8 cellular contexts compared by ENCODE assay signal in genomic region chr4:186669159-186669720, GRCh38. TPM values are rescaled to one million over a fixed set of nuclear protein-coding genes. Genes with fewer than 3 reads are reported as not detected.
DNase-seq lines count a peak whose midpoint lies in the region; ATAC-seq, FAIRE-seq and TF ChIP-seq lines count a peak whose summit lies in the region.
"Had no signal": no experiment of that assay in that cellular context is flagged by ENCODE, and none has a peak within 500 bp of the region (broad histone marks: within the 10 kb centered on the region; RNA-seq: fewer than 3 reads in every experiment).

No MANE protein-coding gene starts in this region.

- FAIRE-seq in GM12892 (lab: Jason Lieb, UNC): no peak

- CTCF ChIA-PET in WTC11 (lab: Charles Lee): interaction anchor here (0.8 to 1.5 kb wide), 5 partner anchors 17 to 82 kb away, joined by 3 to 4 read pairs (median 3); partner anchors contain the start of gene FAT1

- H3K4me1 ChIP-seq in HUES48 (ENCODE audit: control insufficient read depth, insufficient read depth, low read length) (peaks cover 39% of the 10 kb centered on the region), left ventricle myocardium inferior (peaks cover 49% of the 10 kb centered on the region)

- ATAC-seq in WTC11: peak; percentile 93

- H3K4me3 Mint-ChIP-seq in WTC11: peak overlapping the region; percentile 61
- H3K4me3 Mint-ChIP-seq: memory B cell had no signal

- POLR2A ChIA-PET in WTC11 (lab: Charles Lee): no interaction called here

- peaks cover 7% of the 10 kb centered on the region; the same call in 1 of the 2 replicates for H3K36me3 ChIP-seq in HUES48 (ENCODE audit: control insufficient read depth, insufficient read depth, low read length)
- no peaks in the 10 kb centered on the region for H3K36me3 ChIP-seq in left ventricle myocardium inferior

- H3K36me3 Mint-ChIP-seq in WTC11: peaks cover 17% of the 10 kb centered on the region
- H3K36me3 Mint-ChIP-seq: memory B cell had no signal

- H3K27ac ChIP-seq in HUES48 (ENCODE audit: low read depth, low read length) (peak overlapping the region; percentile 50), left ventricle myocardium inferior (replicated peaks) (peak overlapping the region; percentile 21)

- no peaks in the 10 kb centered on the region for H3K27me3 Mint-ChIP-seq in WTC11 (ENCODE audit: low read depth)
- H3K27me3 Mint-ChIP-seq: memory B cell had no signal

- H3K27ac Mint-ChIP-seq in WTC11: peak overlapping the region; percentile 89
- H3K27ac Mint-ChIP-seq: memory B cell had no signal

- H3K4me3 ChIP-seq in HUES48 (ENCODE audit: low read depth, low read length) (peak overlapping the region; percentile 42), left ventricle myocardium inferior (peak overlapping the region; percentile 9)

- TF ChIP-seq CTCF in WTC11 (IDR thresholded peaks at IDR 0.05) (no peak), left ventricle myocardium inferior (IDR thresholded peaks at IDR 0.05; ENCODE audit: borderline replicate concordance) (peak; percentile 65)

- peak overlapping the region; percentile 34; the same call in 1 of the 2 replicates for H3K9ac ChIP-seq in HUES48 (ENCODE audit: low read depth, low read length)

- H3K27me3 ChIP-seq in HUES48 (ENCODE audit: control insufficient read depth, insufficient read depth, low read length): no peaks in the 10 kb centered on the region
- H3K27me3 ChIP-seq in left ventricle myocardium inferior (ENCODE audit: low read depth): no peaks in the 10 kb centered on the region

- peak; percentile 61 for DNase-seq in WTC11 (ENCODE audit: low spot score)
- no peak for DNase-seq in left ventricle myocardium inferior
- peak; percentile 56 for DNase-seq in stromal cell of bone marrow (ENCODE audit: low read depth)
- no peak for DNase-seq in activated naive CD4-positive, alpha-beta T cell treated with anti-CD3 and anti-CD28 coated beads, Interleukin-2, amount 50 U/mL, for 16 hours
- DNase-seq in GM12892 (ENCODE audit: insufficient read length): no peak
- DNase-seq in effector CD4-positive, alpha-beta T cell: no peak

- no peak for TF ChIP-seq POLR2A in GM12892 (IDR thresholded peaks at IDR 0.05; ENCODE audit: low read depth, low read length)

- intact Hi-C loops in left ventricle myocardium inferior (cut with micrococcal nuclease): no loop called here

- peaks cover 51% of the 10 kb centered on the region for H3K4me1 Mint-ChIP-seq in WTC11
- H3K4me1 Mint-ChIP-seq: memory B cell had no signal

- H3K9me3 Mint-ChIP-seq in WTC11: peaks cover 3% of the 10 kb centered on the region; the same call in 1 of the 2 replicates
- H3K9me3 Mint-ChIP-seq: memory B cell had no signal

- H3K9me3 ChIP-seq in HUES48 (ENCODE audit: control insufficient read depth, insufficient read depth, low read length): no peaks in the 10 kb centered on the region
- no peaks in the 10 kb centered on the region for H3K9me3 ChIP-seq in left ventricle myocardium inferior (replicated peaks)

TF ChIP-seq in WTC11, 78 proteins besides CTCF, POLR2A, EP300 and RAD21:
- TF ChIP-seq SP1 (CRISPR knock-in tag; conservative IDR thresholded peaks at IDR 0.05) (0 out of 2 replicates have a peak, but pooled peaks have one; percentile 18), FOXP1 (CRISPR knock-in tag; IDR thresholded peaks at IDR 0.05; ENCODE audit: borderline replicate concordance) (0 out of 2 replicates have a peak, but pooled peaks have one; percentile 41), TCF7 (CRISPR knock-in tag; IDR thresholded peaks at IDR 0.05; ENCODE audit: low read depth) (no peak), ZBTB21 (CRISPR knock-in tag; IDR thresholded peaks at IDR 0.05; ENCODE audit: borderline replicate concordance) (peak; percentile 75; the same call in 1 of the 2 replicates), ATF3 (CRISPR knock-in tag; conservative IDR thresholded peaks at IDR 0.05) (no peak), ZNF671 (CRISPR knock-in tag; IDR thresholded peaks at IDR 0.05) (no peak), ZNF232 (CRISPR knock-in tag; IDR thresholded peaks at IDR 0.05) (no peak), ETV6 (CRISPR knock-in tag; IDR thresholded peaks at IDR 0.05) (0 out of 2 replicates have a peak, but pooled peaks have one; percentile 53), FOXK1 (CRISPR knock-in tag; IDR thresholded peaks at IDR 0.05) (peak; percentile 61; the same call in 1 of the 2 replicates)
- TF ChIP-seq, protein P1, sequence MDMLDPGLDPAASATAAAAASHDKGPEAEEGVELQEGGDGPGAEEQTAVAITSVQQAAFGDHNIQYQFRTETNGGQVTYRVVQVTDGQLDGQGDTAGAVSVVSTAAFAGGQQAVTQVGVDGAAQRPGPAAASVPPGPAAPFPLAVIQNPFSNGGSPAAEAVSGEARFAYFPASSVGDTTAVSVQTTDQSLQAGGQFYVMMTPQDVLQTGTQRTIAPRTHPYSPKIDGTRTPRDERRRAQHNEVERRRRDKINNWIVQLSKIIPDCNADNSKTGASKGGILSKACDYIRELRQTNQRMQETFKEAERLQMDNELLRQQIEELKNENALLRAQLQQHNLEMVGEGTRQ (CRISPR knock-in tag; IDR thresholded peaks at IDR 0.05): no peak
- TF ChIP-seq, protein P2, sequence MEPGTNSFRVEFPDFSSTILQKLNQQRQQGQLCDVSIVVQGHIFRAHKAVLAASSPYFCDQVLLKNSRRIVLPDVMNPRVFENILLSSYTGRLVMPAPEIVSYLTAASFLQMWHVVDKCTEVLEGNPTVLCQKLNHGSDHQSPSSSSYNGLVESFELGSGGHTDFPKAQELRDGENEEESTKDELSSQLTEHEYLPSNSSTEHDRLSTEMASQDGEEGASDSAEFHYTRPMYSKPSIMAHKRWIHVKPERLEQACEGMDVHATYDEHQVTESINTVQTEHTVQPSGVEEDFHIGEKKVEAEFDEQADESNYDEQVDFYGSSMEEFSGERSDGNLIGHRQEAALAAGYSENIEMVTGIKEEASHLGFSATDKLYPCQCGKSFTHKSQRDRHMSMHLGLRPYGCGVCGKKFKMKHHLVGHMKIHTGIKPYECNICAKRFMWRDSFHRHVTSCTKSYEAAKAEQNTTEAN (CRISPR knock-in tag; IDR thresholded peaks at IDR 0.05): no peak
- TF ChIP-seq, protein P3, sequence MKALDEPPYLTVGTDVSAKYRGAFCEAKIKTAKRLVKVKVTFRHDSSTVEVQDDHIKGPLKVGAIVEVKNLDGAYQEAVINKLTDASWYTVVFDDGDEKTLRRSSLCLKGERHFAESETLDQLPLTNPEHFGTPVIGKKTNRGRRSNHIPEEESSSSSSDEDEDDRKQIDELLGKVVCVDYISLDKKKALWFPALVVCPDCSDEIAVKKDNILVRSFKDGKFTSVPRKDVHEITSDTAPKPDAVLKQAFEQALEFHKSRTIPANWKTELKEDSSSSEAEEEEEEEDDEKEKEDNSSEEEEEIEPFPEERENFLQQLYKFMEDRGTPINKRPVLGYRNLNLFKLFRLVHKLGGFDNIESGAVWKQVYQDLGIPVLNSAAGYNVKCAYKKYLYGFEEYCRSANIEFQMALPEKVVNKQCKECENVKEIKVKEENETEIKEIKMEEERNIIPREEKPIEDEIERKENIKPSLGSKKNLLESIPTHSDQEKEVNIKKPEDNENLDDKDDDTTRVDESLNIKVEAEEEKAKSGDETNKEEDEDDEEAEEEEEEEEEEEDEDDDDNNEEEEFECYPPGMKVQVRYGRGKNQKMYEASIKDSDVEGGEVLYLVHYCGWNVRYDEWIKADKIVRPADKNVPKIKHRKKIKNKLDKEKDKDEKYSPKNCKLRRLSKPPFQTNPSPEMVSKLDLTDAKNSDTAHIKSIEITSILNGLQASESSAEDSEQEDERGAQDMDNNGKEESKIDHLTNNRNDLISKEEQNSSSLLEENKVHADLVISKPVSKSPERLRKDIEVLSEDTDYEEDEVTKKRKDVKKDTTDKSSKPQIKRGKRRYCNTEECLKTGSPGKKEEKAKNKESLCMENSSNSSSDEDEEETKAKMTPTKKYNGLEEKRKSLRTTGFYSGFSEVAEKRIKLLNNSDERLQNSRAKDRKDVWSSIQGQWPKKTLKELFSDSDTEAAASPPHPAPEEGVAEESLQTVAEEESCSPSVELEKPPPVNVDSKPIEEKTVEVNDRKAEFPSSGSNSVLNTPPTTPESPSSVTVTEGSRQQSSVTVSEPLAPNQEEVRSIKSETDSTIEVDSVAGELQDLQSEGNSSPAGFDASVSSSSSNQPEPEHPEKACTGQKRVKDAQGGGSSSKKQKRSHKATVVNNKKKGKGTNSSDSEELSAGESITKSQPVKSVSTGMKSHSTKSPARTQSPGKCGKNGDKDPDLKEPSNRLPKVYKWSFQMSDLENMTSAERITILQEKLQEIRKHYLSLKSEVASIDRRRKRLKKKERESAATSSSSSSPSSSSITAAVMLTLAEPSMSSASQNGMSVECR (CRISPR knock-in tag; IDR thresholded peaks at IDR 0.05; ENCODE audit: borderline replicate concordance): no peak
- TF ChIP-seq, protein P4, sequence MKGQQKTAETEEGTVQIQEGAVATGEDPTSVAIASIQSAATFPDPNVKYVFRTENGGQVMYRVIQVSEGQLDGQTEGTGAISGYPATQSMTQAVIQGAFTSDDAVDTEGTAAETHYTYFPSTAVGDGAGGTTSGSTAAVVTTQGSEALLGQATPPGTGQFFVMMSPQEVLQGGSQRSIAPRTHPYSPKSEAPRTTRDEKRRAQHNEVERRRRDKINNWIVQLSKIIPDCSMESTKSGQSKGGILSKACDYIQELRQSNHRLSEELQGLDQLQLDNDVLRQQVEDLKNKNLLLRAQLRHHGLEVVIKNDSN (CRISPR knock-in tag; IDR thresholded peaks at IDR 0.05): no peak
TF ChIP-seq in WTC11: peak in this region for 5.

RNA-seq across cellular contexts. Expression of gene FAT1, which starts 54.4 kb away (rescaled TPM):
- total RNA-seq in WTC11 (2021) (155 to 172 TPM (median 162 TPM) in 3 replicates), left ventricle myocardium inferior (59.1 TPM)
- polyA plus RNA-seq in GM12892 (2012; ENCODE audit: missing spikeins): 0.02 TPM

Comparison
In these comparisons a context has a peak if more than half of its experiments do, and no peak if none do; other contexts are left out.
1. DNase-seq: peak in WTC11 (single experiment) and stromal cell of bone marrow (single experiment); none in left ventricle myocardium inferior (single experiment), activated naive CD4-positive, alpha-beta T cell treated with anti-CD3 and anti-CD28 coated beads, Interleukin-2, amount 50 U/mL, for 16 hours (single experiment), GM12892 (single experiment) and effector CD4-positive, alpha-beta T cell (single experiment).